ENCODE assay signal across 8 cellular contexts in the genomic region with DNA sequence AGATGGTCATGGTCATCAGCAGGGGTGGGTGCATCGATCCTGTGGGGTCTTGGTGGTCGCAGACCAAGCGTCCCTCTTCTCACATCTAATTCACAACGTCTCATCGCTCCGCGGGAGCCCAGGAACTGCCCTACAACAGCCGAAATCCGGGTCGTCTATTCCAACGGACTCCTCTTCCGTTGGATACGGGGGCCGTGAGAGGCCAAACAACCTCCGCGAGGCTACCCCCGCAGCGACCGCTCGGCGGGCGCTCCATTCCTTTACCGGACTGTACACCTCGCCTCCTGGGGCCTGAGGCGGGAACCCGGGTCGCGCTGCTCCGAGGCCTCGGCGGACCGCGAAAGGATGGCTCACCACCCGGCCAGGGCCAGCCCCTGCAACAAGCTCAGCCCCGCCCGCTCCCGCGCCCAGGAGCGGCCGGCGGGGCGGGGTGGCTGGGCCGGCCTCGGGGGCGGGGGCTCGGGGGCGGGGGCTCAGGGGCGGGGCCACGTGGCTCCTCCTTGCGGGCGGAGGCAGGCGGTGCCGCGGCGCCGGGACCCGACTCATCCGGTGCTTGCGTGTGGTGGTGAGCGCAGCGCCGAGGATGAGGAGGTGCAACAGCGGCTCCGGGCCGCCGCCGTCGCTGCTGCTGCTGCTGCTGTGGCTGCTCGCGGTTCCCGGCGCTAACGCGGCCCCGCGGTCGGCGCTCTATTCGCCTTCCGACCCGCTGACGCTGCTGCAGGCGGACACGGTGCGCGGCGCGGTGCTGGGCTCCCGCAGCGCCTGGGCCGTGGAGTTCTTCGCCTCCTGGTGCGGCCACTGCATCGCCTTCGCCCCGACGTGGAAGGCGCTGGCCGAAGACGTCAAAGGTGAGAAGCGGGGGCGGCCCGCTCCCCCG.
DNase-seq lines count a peak whose midpoint lies in the region; ATAC-seq lines count a peak whose summit lies in the region.

Gene QSOX1 (plus strand): TSS at position 545 of the 877 bp plus-strand sequence. CDS start 39 bp downstream, at position 584.

- ATAC-seq in GM18907 (IDR thresholded peaks at IDR 0.05; ENCODE audit: unreplicated experiment) (peak; percentile 91), HG03139 (IDR thresholded peaks at IDR 0.05; ENCODE audit: unreplicated experiment) (peak; percentile 93)

- DNase-seq in AG08395 (ENCODE audit: low spot score) (peak; percentile 98), NCI-H2227 (lab: John Stamatoyannopoulos, UW; ENCODE audit: unreplicated experiment) (peak; percentile 91), iris pigment epithelial cell (ENCODE audit: low read depth) (peak; percentile 90)
- DNase-seq in activated CD4-positive, CD25-positive, alpha-beta regulatory T cell treated with anti-CD3 and anti-CD28 coated beads, Interleukin-2, amount 50 U/mL, for 16 hours (ENCODE audit: low read depth, low spot score): peak; percentile 74
- peak; percentile 87 for DNase-seq in central memory CD4-positive, alpha-beta T cell
- peak; percentile 87 for DNase-seq in stimulated activated CD4-positive, alpha-beta T cell treated with anti-CD3 and anti-CD28 coated beads, Interleukin-12 subunit alpha, Interleukin-12 subunit beta, amount 100 ng/mL, for 4 hours

Comparison
In these comparisons a context has a peak if more than half of its experiments do, and no peak if none do; other contexts are left out.
1. Peak in every context shown above with its lines: DNase-seq and ATAC-seq.